Comparison of ENCODE assay signal across 11 cellular contexts in the genomic region with DNA sequence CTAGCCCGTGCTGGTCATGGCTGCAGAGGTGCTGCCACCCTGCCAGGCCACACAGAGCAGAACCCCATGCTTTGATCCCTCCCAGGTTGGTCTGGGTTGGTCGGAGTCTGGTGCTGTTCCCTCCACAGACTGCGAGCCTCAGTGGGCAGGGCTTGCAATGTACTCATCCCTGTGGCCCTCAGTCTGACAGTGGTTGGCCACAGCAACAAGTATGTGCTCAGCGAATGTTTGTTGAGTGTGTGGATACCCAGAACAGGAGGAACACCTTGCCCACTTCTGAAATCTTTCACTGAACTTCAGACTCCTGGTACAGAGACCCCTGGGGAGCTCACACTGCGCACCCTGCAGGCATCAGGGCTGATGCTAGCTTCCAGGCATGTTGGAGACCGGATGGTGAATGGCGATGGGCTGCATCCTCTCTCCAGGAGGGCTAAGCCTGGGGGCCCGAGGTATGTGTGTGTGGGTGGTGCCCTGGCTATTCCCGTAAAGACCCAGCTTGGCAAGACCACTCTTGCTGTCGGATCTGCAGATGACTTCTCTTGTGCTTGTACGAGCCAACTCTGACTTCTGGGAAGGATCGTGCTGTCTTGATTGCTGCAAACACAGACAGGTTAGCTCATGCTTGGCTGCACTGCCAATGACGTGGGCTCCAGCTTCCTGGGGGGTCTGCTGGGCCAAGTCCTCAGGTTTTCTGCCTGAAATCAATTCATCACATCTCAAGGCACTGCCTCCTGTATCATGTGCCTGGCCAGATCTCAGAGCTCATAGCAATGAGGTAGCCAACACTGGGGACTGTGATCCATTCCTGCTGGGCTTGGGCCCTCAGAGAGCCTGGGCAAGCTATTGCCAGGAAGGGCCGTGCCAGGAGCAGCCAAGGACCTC. TPM values are rescaled to one million over a fixed set of nuclear protein-coding genes. Genes with fewer than 3 reads are reported as not detected.
A peak's percentile ranks its signal among the peaks of the same experiment; 100 is the strongest.
DNase-seq lines count a peak whose midpoint lies in the region; ATAC-seq and TF ChIP-seq lines count a peak whose summit lies in the region.
"Had no signal": no experiment of that assay in that cellular context is flagged by ENCODE, and none has a peak within 500 bp of the region (broad histone marks: within the 10 kb centered on the region; RNA-seq: fewer than 3 reads in every experiment).

No MANE protein-coding gene starts in this region.

- intact Hi-C loops in heart right ventricle (cut with DNase I) (no loop called here), psoas muscle (cut with DNase I) (no loop called here)

- no peaks in the 10 kb centered on the region for H4K20me1 ChIP-seq in Karpas-422 (ENCODE audit: insufficient read depth, low read depth, low read length)

- H3K36me3 ChIP-seq in heart right ventricle (no peaks in the 10 kb centered on the region), psoas muscle (ENCODE audit: insufficient read depth in 1 of 2, low read depth in 1 of 2) (no peaks in the 10 kb centered on the region), Karpas-422 (ENCODE audit: insufficient read depth, low read length) (no peaks in the 10 kb centered on the region)

- no peaks in the 10 kb centered on the region for H3K79me2 ChIP-seq in Karpas-422 (ENCODE audit: low read length)

- H3K27ac ChIP-seq in heart right ventricle, result peak overlapping the region in 1 of 10 donors; percentile 31
- no peak overlapping the region for H3K27ac ChIP-seq in psoas muscle
- H3K27ac ChIP-seq in Karpas-422 (ENCODE audit: low read length), result no peak overlapping the region

- H3K9ac ChIP-seq in Karpas-422 (ENCODE audit: low read length), result no peak overlapping the region

- H3K27me3 ChIP-seq in heart right ventricle (no peaks in the 10 kb centered on the region), psoas muscle (ENCODE audit: insufficient read depth in 3 of 3, low read length in 2 of 3) (no peaks in the 10 kb centered on the region), Karpas-422 (ENCODE audit: low read length) (no peaks in the 10 kb centered on the region)

- no peaks in the 10 kb centered on the region for H3K9me2 ChIP-seq in Karpas-422 (replicated peaks; ENCODE audit: insufficient read depth, low read length)

- ATAC-seq in heart right ventricle (peak in 6 of 8 donors; percentile 31 to 80 (median 52)), psoas muscle (peak; percentile 11 to 74 (median 63)), GM19395 (IDR thresholded peaks at IDR 0.05; ENCODE audit: unreplicated experiment) (no peak), HG02798 (IDR thresholded peaks at IDR 0.05; ENCODE audit: poor library complexity, unreplicated experiment) (no peak)

- H3K4me1 ChIP-seq in heart right ventricle, result peaks cover 6 to 33% (median 22%) of the 10 kb centered on the region in 9 donors
- H3K4me1 ChIP-seq in psoas muscle, result no peaks in the 10 kb centered on the region
- peaks cover 28% of the 10 kb centered on the region for H3K4me1 ChIP-seq in Karpas-422 (ENCODE audit: low read length)

- TF ChIP-seq CTCF in AG09309 (IDR thresholded peaks at IDR 0.05; ENCODE audit: control insufficient read depth, insufficient read depth, low read depth, low read length, missing control alignments) (no peak), heart right ventricle (IDR thresholded peaks at IDR 0.05) (no peak), psoas muscle (IDR thresholded peaks at IDR 0.05) (no peak)

- H3K4me3 ChIP-seq in AG09309 (ENCODE audit: control insufficient read depth, low read depth, low read length) (no peak overlapping the region), heart right ventricle (no peak overlapping the region), psoas muscle (no peak overlapping the region), Karpas-422 (ENCODE audit: low read length) (no peak overlapping the region)

- H3K4me2 ChIP-seq in Karpas-422 (ENCODE audit: low read depth, low read length, poor library complexity, severe bottlenecking), result no peak overlapping the region

- DNase-seq in AG09309 (ENCODE audit: low read depth) (peak; percentile 45), astrocyte of the hippocampus (ENCODE audit: low read depth, low spot score) (peak; percentile 95), heart right ventricle (no peak), psoas muscle (peak; percentile 85), Karpas-422 (no peak), NCI-H1105 treated with DMSO at 0.1 percent for 48 hours (lab: John Stamatoyannopoulos, UW) (no peak)
- DNase-seq: GDM1, H7, NCI-H526 had no signal

- no peak overlapping the region for H2AFZ ChIP-seq in Karpas-422 (ENCODE audit: low read length)

- H3K9me3 ChIP-seq in heart right ventricle (no peaks in the 10 kb centered on the region), psoas muscle (no peaks in the 10 kb centered on the region), Karpas-422 (ENCODE audit: low read length) (no peaks in the 10 kb centered on the region)

- 79 to 90% methylated on average over 14 of the region's 14 CpGs for WGBS in heart right ventricle, 2 donors
- 67 to 76% (median 73%) methylated on average over 14 of the region's 14 CpGs for WGBS in psoas muscle, 3 donors

RNA-seq across cellular contexts. Expression of gene RHOB, which starts 43.7 kb away (rescaled TPM):
- total RNA-seq in heart right ventricle (100 to 1,000 TPM; 105 to 313 (median 157) TPM), psoas muscle (100 to 1,000 TPM; 111 to 370 (median 154) TPM)
- polyA plus RNA-seq in heart right ventricle (100 to 1,000 TPM; 151 to 337 TPM), psoas muscle (100 to 1,000 TPM; 120 to 669 (median 345) TPM)
- not detected in 2 replicates for total RNA-seq in Karpas-422 (2014; rRNA removed; shearing (Covaris generic); ENCODE audit: low replicate concordance)

Comparison
In these comparisons a context has a peak if more than half of its experiments do, and no peak if none do; other contexts are left out.
1. DNase-seq: peak in AG09309 (single experiment), astrocyte of the hippocampus (single experiment) and psoas muscle (2 of 2); none in heart right ventricle (0 of 2), Karpas-422 (single experiment) and NCI-H1105 treated with DMSO at 0.1 percent for 48 hours (single experiment).
2. ATAC-seq: peak in heart right ventricle (6 of 8) and psoas muscle (4 of 4); none in GM19395 (single experiment) and HG02798 (single experiment).
3. RNA of gene RHOB, which starts 43.7 kb away (total RNA-seq): 111 to 370 TPM in psoas muscle and 105 to 313 TPM in heart right ventricle; not detected in Karpas-422; every median in the first group is over 100 times any median in the second.